Comparison of ENCODE assay signal across 12 cellular contexts in genomic region chr10:79333513-79333912, GRCh38. TPM values are rescaled to one million over a fixed set of nuclear protein-coding genes. Genes with fewer than 3 reads are reported as not detected.
A peak's percentile ranks its signal among the peaks of the same experiment; 100 is the strongest.
DNase-seq lines count a peak whose midpoint lies in the region; ATAC-seq and TF ChIP-seq lines count a peak whose summit lies in the region.
"Had no signal": no experiment of that assay in that cellular context is flagged by ENCODE, and none has a peak within 500 bp of the region (broad histone marks: within the 10 kb centered on the region; RNA-seq: fewer than 3 reads in every experiment).

No MANE protein-coding gene starts in this region.

- H3K4me3 Mint-ChIP-seq in CD14-positive monocyte = no peak overlapping the region
- no peak overlapping the region for H3K4me3 Mint-ChIP-seq in activated naive CD8-positive, alpha-beta T cell treated with anti-CD3 and anti-CD28 coated beads, Interleukin-2, amount 50 U/mL, for 24 hours
- H3K4me3 Mint-ChIP-seq: brain had no signal

- no peak for ATAC-seq in activated naive CD8-positive, alpha-beta T cell treated with anti-CD3 and anti-CD28 coated beads, Interleukin-2, amount 50 U/mL, for 24 hours
- ATAC-seq in foreskin keratinocyte (peak; percentile 47), HG02798 (IDR thresholded peaks at IDR 0.05; ENCODE audit: poor library complexity, unreplicated experiment) (no peak)

- no peak overlapping the region for H3K4me3 ChIP-seq in coronary artery
- H3K4me3 ChIP-seq: right atrium auricular region had no signal

- H3K27ac ChIP-seq in foreskin keratinocyte (peak overlapping the region; percentile 98), coronary artery (no peak overlapping the region)
- H3K27ac ChIP-seq: right atrium auricular region had no signal

- H3K4me1 ChIP-seq in foreskin keratinocyte = peaks cover 42% of the 10 kb centered on the region
- H3K4me1 ChIP-seq: right atrium auricular region had no signal

- DNase-seq in CD14-positive monocyte (ENCODE audit: low spot score) (peak; percentile 29), HT1080 (ENCODE audit: low read depth) (peak; percentile 84), foreskin keratinocyte (peak; percentile 87 to 95), NCI-H128 (lab: John Stamatoyannopoulos, UW; ENCODE audit: unreplicated experiment) (no peak), coronary artery (ENCODE audit: low spot score) (no peak)
- no peak for DNase-seq in activated naive CD8-positive, alpha-beta T cell treated with anti-CD3 and anti-CD28 coated beads, Interleukin-2, amount 50 U/mL, for 24 hours
- DNase-seq: DMS53, H7, KG1 had no signal

- H3K9me3 Mint-ChIP-seq in CD14-positive monocyte = peaks cover 0 to 7% (median 3%) of the 10 kb centered on the region in 7 donors
- peaks cover 5% of the 10 kb centered on the region for H3K9me3 Mint-ChIP-seq in activated naive CD8-positive, alpha-beta T cell treated with anti-CD3 and anti-CD28 coated beads, Interleukin-2, amount 50 U/mL, for 24 hours

- peaks cover 29% of the 10 kb centered on the region for H3K4me1 Mint-ChIP-seq in CD14-positive monocyte
- H3K4me1 Mint-ChIP-seq in activated naive CD8-positive, alpha-beta T cell treated with anti-CD3 and anti-CD28 coated beads, Interleukin-2, amount 50 U/mL, for 24 hours = peaks cover 49% of the 10 kb centered on the region

- no peaks in the 10 kb centered on the region for H3K27me3 ChIP-seq in foreskin keratinocyte
- H3K27me3 ChIP-seq: right atrium auricular region had no signal

- intact Hi-C loops in CD14-positive monocyte (cut with micrococcal nuclease) = loop anchor here (5.0 kb wide), 2 partner anchors 36 to 86 kb away; no protein-coding TSS in a partner anchor

- TF ChIP-seq CTCF in CD14-positive monocyte (IDR thresholded peaks at IDR 0.05) (no peak), foreskin keratinocyte (conservative IDR thresholded peaks at IDR 0.05) (no peak), coronary artery (IDR thresholded peaks at IDR 0.05) (no peak)

- H3K27ac Mint-ChIP-seq in CD14-positive monocyte = peak overlapping the region in 6 of 7 donors; percentile 63 to 94 (median 84)
- H3K27ac Mint-ChIP-seq in activated naive CD8-positive, alpha-beta T cell treated with anti-CD3 and anti-CD28 coated beads, Interleukin-2, amount 50 U/mL, for 24 hours = peak overlapping the region; percentile 81

- H3K27me3 Mint-ChIP-seq in CD14-positive monocyte (ENCODE audit: low read depth in 3 of 3) = peaks cover 3 to 9% (median 7%) of the 10 kb centered on the region in 3 donors
- no peaks in the 10 kb centered on the region for H3K27me3 Mint-ChIP-seq in activated naive CD8-positive, alpha-beta T cell treated with anti-CD3 and anti-CD28 coated beads, Interleukin-2, amount 50 U/mL, for 24 hours

- peaks cover 0 to 2% of the 10 kb centered on the region in 2 donors for H3K36me3 Mint-ChIP-seq in CD14-positive monocyte
- no peaks in the 10 kb centered on the region for H3K36me3 Mint-ChIP-seq in activated naive CD8-positive, alpha-beta T cell treated with anti-CD3 and anti-CD28 coated beads, Interleukin-2, amount 50 U/mL, for 24 hours (ENCODE audit: low read depth)
- H3K36me3 Mint-ChIP-seq: brain had no signal

RNA-seq across cellular contexts. Expression of gene PPIF, which starts 13.8 kb away (rescaled TPM):
- polyA plus RNA-seq in CD14-positive monocyte (10 to 100 TPM; 36.6 to 52.3 TPM), foreskin keratinocyte (97.0 and 106 TPM in 2 replicates)
- 65.0 and 86.7 TPM in 2 replicates for total RNA-seq in HT1080 (2014; rRNA removed; shearing (Covaris generic))
- 110 and 112 TPM in 2 replicates for polyA plus RNA-seq in HT1080 (2015; cell fraction: cytosol; rRNA removed)
- 81.6 and 86.9 TPM in 2 replicates for polyA plus RNA-seq in HT1080 (2015; cell fraction: nucleus; rRNA removed)
- total RNA-seq in foreskin keratinocyte = 93.2 and 99.0 TPM in 2 replicates

Comparison
In these comparisons a context has a peak if more than half of its experiments do, and no peak if none do; other contexts are left out.
1. DNase-seq: peak in CD14-positive monocyte (single experiment), HT1080 (single experiment) and foreskin keratinocyte (2 of 2); none in activated naive CD8-positive, alpha-beta T cell treated with anti-CD3 and anti-CD28 coated beads, Interleukin-2, amount 50 U/mL, for 24 hours (single experiment), NCI-H128 (single experiment) and coronary artery (single experiment).